ENCODE assay signal across 6 cellular contexts in the genomic region with DNA sequence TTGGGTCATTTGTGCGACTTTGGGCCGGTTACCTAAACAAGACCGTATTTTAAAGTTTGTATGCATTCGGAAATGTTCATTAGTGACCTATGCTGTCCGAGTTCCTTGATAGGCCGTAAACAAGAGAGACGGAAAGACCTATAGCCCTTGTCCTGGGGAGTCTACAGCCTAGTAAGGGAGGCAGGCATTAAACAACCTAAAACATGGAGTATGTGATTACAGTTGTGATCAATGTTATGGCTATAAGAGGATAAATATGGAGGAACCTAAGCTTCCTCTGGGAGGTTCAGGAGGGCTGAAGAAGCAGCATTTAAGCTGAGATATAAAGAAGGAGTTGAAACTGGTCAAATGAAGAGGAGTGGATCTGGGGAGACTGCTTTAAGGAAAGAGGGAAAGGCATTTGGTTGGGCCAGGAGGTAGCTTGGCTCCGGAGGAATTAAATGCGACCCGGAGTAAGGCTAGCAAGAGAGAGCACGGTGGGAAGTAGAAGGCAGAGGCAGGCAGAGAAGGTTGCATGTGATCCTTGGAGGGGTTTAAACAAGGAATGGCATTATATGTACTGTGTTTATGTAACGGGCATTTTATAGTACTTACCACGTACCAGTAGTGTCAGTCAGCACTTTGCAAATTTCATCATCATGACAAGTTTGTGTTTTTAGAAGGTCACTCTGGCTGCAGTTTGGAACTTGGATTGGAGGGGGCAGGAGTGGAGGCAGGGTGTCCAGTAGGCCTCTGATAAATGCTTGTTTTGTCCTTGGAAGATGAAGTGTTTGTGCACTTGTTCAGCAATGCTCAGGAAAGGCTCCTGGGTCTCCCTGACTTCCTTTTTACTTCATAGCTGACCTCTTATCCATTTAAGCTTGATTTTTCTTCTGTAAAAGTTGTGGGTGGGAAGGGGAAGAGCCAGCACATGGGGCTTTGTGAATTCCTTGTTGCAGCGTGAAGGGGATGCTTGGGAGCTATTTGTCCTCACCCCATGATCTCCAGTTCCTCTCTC. TPM values are rescaled to one million over a fixed set of nuclear protein-coding genes. Genes with fewer than 3 reads are reported as not detected.
A peak's percentile ranks its signal among the peaks of the same experiment; 100 is the strongest.
DNase-seq lines count a peak whose midpoint lies in the region; ATAC-seq and TF ChIP-seq lines count a peak whose summit lies in the region.

No MANE protein-coding gene starts in this region.

- no peaks in the 10 kb centered on the region for H3K9me3 ChIP-seq in transverse colon

- H3K4me1 ChIP-seq in transverse colon: peaks cover 17 to 52% (median 41%) of the 10 kb centered on the region in 4 donors

- peak overlapping the region; percentile 63 for H3K4me3 Mint-ChIP-seq in glutamatergic neuron (ENCODE audit: unreplicated experiment)

- TF ChIP-seq CTCF in AG09319 (IDR thresholded peaks at IDR 0.05; ENCODE audit: low read depth, low read length) (no peak), glutamatergic neuron (IDR thresholded peaks at IDR 0.05; ENCODE audit: partially characterized antibody, unreplicated experiment) (no peak), transverse colon (IDR thresholded peaks at IDR 0.05) (no peak)

- H3K27me3 ChIP-seq in transverse colon: no peaks in the 10 kb centered on the region

- 44 to 45% methylated on average over 10 to 14 of the region's 14 CpGs for WGBS in transverse colon (ENCODE audit: low coverage in 1 of 2), 2 donors

- in situ Hi-C loops in transverse colon (cut with MboI; ENCODE audit: low pct_ligation_motif_present in 1 of 4, low pct_unique_long_range_greater_than_20kb in 1 of 4, low sequenced_read_pairs in 3 of 4): loop anchor here in 1 of 4 donors (10.0 kb wide), 1 partner anchor 47 kb away; a partner anchor contains a TSS

- peak overlapping the region in 3 of 4 donors; percentile 51 to 65 (median 62) for H3K4me3 ChIP-seq in transverse colon

- peaks cover 5% of the 10 kb centered on the region for H3K27me3 Mint-ChIP-seq in glutamatergic neuron (ENCODE audit: unreplicated experiment)

- intact Hi-C loops in transverse colon (cut with DNase I; ENCODE audit: low total_unique reads): no loop called here

- H3K36me3 Mint-ChIP-seq in glutamatergic neuron (ENCODE audit: unreplicated experiment): no peaks in the 10 kb centered on the region

- peak; percentile 63 for DNase-seq in AG09319 (ENCODE audit: extremely low read depth, low read depth)
- DNase-seq in OCI-M1 (lab: John Stamatoyannopoulos, UW): peak; percentile 79
- DNase-seq in glutamatergic neuron: no peak
- no peak for DNase-seq in transverse colon

- TF ChIP-seq EP300 in transverse colon (IDR thresholded peaks at IDR 0.05; ENCODE audit: low read depth): no peak

- no peaks in the 10 kb centered on the region for H3K36me3 ChIP-seq in transverse colon

- H3K27ac Mint-ChIP-seq in glutamatergic neuron (ENCODE audit: unreplicated experiment): peak overlapping the region; percentile 78

- H3K4me1 Mint-ChIP-seq in glutamatergic neuron (ENCODE audit: low read depth, unreplicated experiment): peaks cover 14% of the 10 kb centered on the region

- no peak for TF ChIP-seq POLR2A in transverse colon (IDR thresholded peaks at IDR 0.05)

- H3K27ac ChIP-seq in transverse colon: peak overlapping the region; percentile 90 to 93 (median 92)

- peaks cover 3% of the 10 kb centered on the region for H3K9me3 Mint-ChIP-seq in glutamatergic neuron (ENCODE audit: unreplicated experiment)

- no peak for ATAC-seq in HG02970 (IDR thresholded peaks at IDR 0.05; ENCODE audit: low FRiP score, unreplicated experiment)
- no peak for ATAC-seq in HG03354 (IDR thresholded peaks at IDR 0.05; ENCODE audit: poor library complexity, severe bottlenecking, unreplicated experiment)

RNA-seq across cellular contexts. Expression of a gene that starts 1.0 kb away (rescaled TPM):
- total RNA-seq in glutamatergic neuron (ENCODE audit: unreplicated experiment) (4.5 TPM), transverse colon (10 to 100 TPM; 24.3 to 79.3 (median 47.9) TPM)

RNA-seq across cellular contexts. Expression of a gene that starts 25.4 kb away (rescaled TPM):
- total RNA-seq in glutamatergic neuron (ENCODE audit: unreplicated experiment) (12.2 TPM), transverse colon (10 to 100 TPM in 2 of 4 donors, 1 to 10 TPM in 2; 5.6 to 24.6 (median 13.6) TPM)

RNA-seq across cellular contexts. Expression of a gene that starts 47.6 kb away (rescaled TPM):
- total RNA-seq in glutamatergic neuron (ENCODE audit: unreplicated experiment) (17.9 TPM), transverse colon (10 to 100 TPM in 2 of 4 donors, 1 to 10 TPM in 2; 7.6 to 19.1 (median 11.3) TPM)

RNA-seq across cellular contexts. Expression of a gene that starts 48.8 kb away (rescaled TPM):
- total RNA-seq in glutamatergic neuron (ENCODE audit: unreplicated experiment) (48.5 TPM), transverse colon (100 to 1,000 TPM in 1 of 4 donors, 10 to 100 TPM in 3; 46.4 to 102 (median 63.9) TPM)

RNA-seq across cellular contexts. Expression of a gene that starts 54.8 kb away (rescaled TPM):
- 31.4 TPM for total RNA-seq in glutamatergic neuron (ENCODE audit: unreplicated experiment)
- total RNA-seq in transverse colon: 1 to 10 TPM in 1 of 4 donors, under 1 TPM in 2, not detected in 1; 0.95 to 1.8 (median 0.96) TPM

Comparison
In these comparisons a context has a peak if more than half of its experiments do, and no peak if none do; other contexts are left out.
1. DNase-seq: peak in AG09319 (single experiment) and OCI-M1 (single experiment); none in glutamatergic neuron (single experiment) and transverse colon (single experiment).